ENCODE assay signal across 12 cellular contexts in the genomic region with DNA sequence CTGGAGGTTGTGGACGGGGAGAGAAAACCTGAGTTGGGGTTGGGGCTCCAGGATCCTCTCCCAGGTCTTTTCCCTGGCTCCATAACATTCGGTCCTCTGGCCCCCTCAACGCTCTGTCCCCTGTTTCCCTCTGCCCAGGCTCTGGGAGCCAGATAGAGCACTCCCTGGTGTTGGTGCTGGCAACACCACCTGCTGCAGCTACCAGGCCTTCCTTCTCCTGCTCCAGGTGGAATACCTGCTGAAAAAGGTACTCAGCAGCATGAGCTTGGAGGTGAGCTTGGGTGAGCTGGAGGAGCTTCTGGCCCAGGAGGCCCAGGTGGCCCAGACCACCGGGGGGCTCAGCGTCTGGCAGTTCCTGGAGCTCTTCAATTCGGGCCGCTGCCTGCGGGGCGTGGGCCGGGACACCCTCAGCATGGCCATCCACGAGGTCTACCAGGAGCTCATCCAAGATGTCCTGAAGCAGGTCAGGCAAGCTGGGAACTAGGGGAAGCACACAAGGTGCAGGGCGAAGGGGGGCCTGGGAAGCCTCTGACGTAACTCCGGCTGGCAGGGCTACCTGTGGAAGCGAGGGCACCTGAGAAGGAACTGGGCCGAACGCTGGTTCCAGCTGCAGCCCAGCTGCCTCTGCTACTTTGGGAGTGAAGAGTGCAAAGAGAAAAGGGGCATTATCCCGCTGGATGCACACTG. TPM values are rescaled to one million over a fixed set of nuclear protein-coding genes. Genes with fewer than 3 reads are reported as not detected.
DNase-seq lines count a peak whose midpoint lies in the region; ATAC-seq and TF ChIP-seq lines count a peak whose summit lies in the region.
"Had no signal": no experiment of that assay in that cellular context is flagged by ENCODE, and none has a peak within 500 bp of the region (broad histone marks: within the 10 kb centered on the region; RNA-seq: fewer than 3 reads in every experiment).

No MANE protein-coding gene starts in this region.

- POLR2A ChIA-PET in activated B cell treated with CpG ODN at 0.5 μM for 24 hours (lab: Charles Lee) = interaction anchor here (0.8 to 2.1 kb wide), 5 partner anchors 9 to 30 kb away, joined by 3 to 15 read pairs (median 4); partner anchors contain the start of gene PPARD

- H3K27me3 Mint-ChIP-seq in activated CD4-positive, alpha-beta T cell treated with anti-CD3 and anti-CD28 coated beads, Interleukin-2, amount 10 ng/mL, durations not matched to agents 24 days and 14 days = no peaks in the 10 kb centered on the region
- H3K27me3 Mint-ChIP-seq in activated B cell treated with CpG ODN at 0.5 μM for 24 hours (no peaks in the 10 kb centered on the region), endothelial cell (ENCODE audit: unreplicated experiment) (no peaks in the 10 kb centered on the region)
- H3K27me3 Mint-ChIP-seq in stimulated activated naive B cell treated with anti-CD40 and anti-IgM and Interleukin-4, amounts not matched to agents 10 μg/mL and 1 μg/mL and 100 μg/mL, for 72 hours = no peaks in the 10 kb centered on the region

- H3K36me3 Mint-ChIP-seq in activated CD4-positive, alpha-beta T cell treated with anti-CD3 and anti-CD28 coated beads, Interleukin-2, amount 10 ng/mL, durations not matched to agents 24 days and 14 days (ENCODE audit: low read depth) = peaks cover 69% of the 10 kb centered on the region
- peaks cover 65% of the 10 kb centered on the region for H3K36me3 Mint-ChIP-seq in activated B cell treated with CpG ODN at 0.5 μM for 24 hours (ENCODE audit: low read depth)
- H3K36me3 Mint-ChIP-seq in endothelial cell (ENCODE audit: low read depth, unreplicated experiment) = peaks cover 2% of the 10 kb centered on the region
- peaks cover 33 to 69% of the 10 kb centered on the region in 2 donors for H3K36me3 Mint-ChIP-seq in stimulated activated naive B cell treated with anti-CD40 and anti-IgM and Interleukin-4, amounts not matched to agents 10 μg/mL and 1 μg/mL and 100 μg/mL, for 72 hours

- TF ChIP-seq CTCF in activated B cell treated with CpG ODN at 0.5 μM for 24 hours (IDR thresholded peaks at IDR 0.05) = no peak
- no peak for TF ChIP-seq CTCF in endothelial cell (IDR thresholded peaks at IDR 0.05; ENCODE audit: unreplicated experiment)

- H3K27ac Mint-ChIP-seq in activated CD4-positive, alpha-beta T cell treated with anti-CD3 and anti-CD28 coated beads, Interleukin-2, amount 10 ng/mL, durations not matched to agents 24 days and 14 days = peak overlapping the region; percentile 90
- H3K27ac Mint-ChIP-seq in activated B cell treated with CpG ODN at 0.5 μM for 24 hours (peak overlapping the region; percentile 96), endothelial cell (ENCODE audit: unreplicated experiment) (peak overlapping the region; percentile 53)
- peak overlapping the region; percentile 96 for H3K27ac Mint-ChIP-seq in stimulated activated naive B cell treated with anti-CD40 and anti-IgM and Interleukin-4, amounts not matched to agents 10 μg/mL and 1 μg/mL and 100 μg/mL, for 72 hours
- H3K27ac Mint-ChIP-seq: nephron progenitor cell had no signal

- no peak for DNase-seq in activated CD4-positive, alpha-beta T cell treated with anti-CD3 and anti-CD28 coated beads, Interleukin-2, amount 10 ng/mL, durations not matched to agents 24 days and 14 days
- no peak for DNase-seq in activated CD4-positive, alpha-beta T cell treated with anti-CD3 and anti-CD28 coated beads for 4 hours
- no peak for DNase-seq in activated B cell treated with CpG ODN at 0.5 μM for 24 hours
- DNase-seq in endothelial cell (ENCODE audit: low spot score) = no peak
- DNase-seq in stimulated activated naive B cell treated with anti-CD40 and anti-IgM and Interleukin-4, amounts not matched to agents 10 μg/mL and 1 μg/mL and 100 μg/mL, for 72 hours = no peak
- no peak for DNase-seq in DMS53 treated with DMSO at 0.1 percent for 48 hours (lab: John Stamatoyannopoulos, UW; ENCODE audit: unreplicated experiment)
- no peak for DNase-seq in kidney tubule cell (ENCODE audit: low spot score)
- no peak for DNase-seq in NCI-H2081 treated with DMSO at 0.1 percent for 48 hours (lab: John Stamatoyannopoulos, UW)
- DNase-seq: body of pancreas, NCI-H2227 treated with DMSO at 0.1 percent for 48 hours, nephron progenitor cell had no signal

- intact Hi-C loops in activated CD4-positive, alpha-beta T cell treated with anti-CD3 and anti-CD28 coated beads, Interleukin-2, amount 10 ng/mL, durations not matched to agents 24 days and 14 days (cut with micrococcal nuclease) = no loop called here
- intact Hi-C loops in activated B cell treated with CpG ODN at 0.5 μM for 24 hours (cut with micrococcal nuclease) = no loop called here

- H3K4me3 Mint-ChIP-seq in activated CD4-positive, alpha-beta T cell treated with anti-CD3 and anti-CD28 coated beads, Interleukin-2, amount 10 ng/mL, durations not matched to agents 24 days and 14 days = peak overlapping the region; percentile 74
- H3K4me3 Mint-ChIP-seq in activated B cell treated with CpG ODN at 0.5 μM for 24 hours (peak overlapping the region; percentile 76), endothelial cell (ENCODE audit: unreplicated experiment) (peak overlapping the region; percentile 65)
- H3K4me3 Mint-ChIP-seq in stimulated activated naive B cell treated with anti-CD40 and anti-IgM and Interleukin-4, amounts not matched to agents 10 μg/mL and 1 μg/mL and 100 μg/mL, for 72 hours = peak overlapping the region; percentile 46 to 77
- H3K4me3 Mint-ChIP-seq: nephron progenitor cell had no signal

- no peak for ATAC-seq in activated B cell treated with CpG ODN at 0.5 μM for 24 hours (ENCODE audit: low read depth)
- ATAC-seq in stimulated activated naive B cell treated with anti-CD40 and anti-IgM and Interleukin-4, amounts not matched to agents 10 μg/mL and 1 μg/mL and 100 μg/mL, for 72 hours (replicated peaks) = no peak
- ATAC-seq: A549, body of pancreas had no signal

- CTCF ChIA-PET in activated B cell treated with CpG ODN at 0.5 μM for 24 hours (lab: Charles Lee) = interaction anchor here (0.7 to 2.0 kb wide), 5 partner anchors 14 to 156 kb away, joined by 3 to 5 read pairs (median 3); partner anchors contain the start of gene RPL10A

- H3K4me1 Mint-ChIP-seq in activated CD4-positive, alpha-beta T cell treated with anti-CD3 and anti-CD28 coated beads, Interleukin-2, amount 10 ng/mL, durations not matched to agents 24 days and 14 days = peaks cover 75% of the 10 kb centered on the region
- H3K4me1 Mint-ChIP-seq in activated B cell treated with CpG ODN at 0.5 μM for 24 hours = peaks cover 63% of the 10 kb centered on the region
- peaks cover 37% of the 10 kb centered on the region for H3K4me1 Mint-ChIP-seq in endothelial cell (ENCODE audit: unreplicated experiment)
- peaks cover 53 to 68% of the 10 kb centered on the region in 2 donors for H3K4me1 Mint-ChIP-seq in stimulated activated naive B cell treated with anti-CD40 and anti-IgM and Interleukin-4, amounts not matched to agents 10 μg/mL and 1 μg/mL and 100 μg/mL, for 72 hours

- H3K9me3 Mint-ChIP-seq in activated CD4-positive, alpha-beta T cell treated with anti-CD3 and anti-CD28 coated beads, Interleukin-2, amount 10 ng/mL, durations not matched to agents 24 days and 14 days = no peaks in the 10 kb centered on the region
- H3K9me3 Mint-ChIP-seq in activated B cell treated with CpG ODN at 0.5 μM for 24 hours = no peaks in the 10 kb centered on the region
- no peaks in the 10 kb centered on the region for H3K9me3 Mint-ChIP-seq in endothelial cell (ENCODE audit: unreplicated experiment)
- H3K9me3 Mint-ChIP-seq in stimulated activated naive B cell treated with anti-CD40 and anti-IgM and Interleukin-4, amounts not matched to agents 10 μg/mL and 1 μg/mL and 100 μg/mL, for 72 hours = no peaks in the 10 kb centered on the region

RNA-seq across cellular contexts. Expression of gene DEF6, which starts 14.6 kb away (rescaled TPM):
- total RNA-seq in activated CD4-positive, alpha-beta T cell treated with anti-CD3 and anti-CD28 coated beads, Interleukin-2, amount 10 ng/mL, durations not matched to agents 24 days and 14 days = 103 and 113 TPM in 2 replicates
- 68.7 and 79.9 TPM in 2 replicates for total RNA-seq in activated B cell treated with CpG ODN at 0.5 μM for 24 hours
- total RNA-seq in endothelial cell (ENCODE audit: unreplicated experiment) = 24.0 TPM

RNA-seq across cellular contexts. Expression of gene PPARD, which starts 30.1 kb away (rescaled TPM):
- 19.0 TPM in 2 replicates for total RNA-seq in activated CD4-positive, alpha-beta T cell treated with anti-CD3 and anti-CD28 coated beads, Interleukin-2, amount 10 ng/mL, durations not matched to agents 24 days and 14 days
- total RNA-seq in activated B cell treated with CpG ODN at 0.5 μM for 24 hours (20.2 and 21.4 TPM in 2 replicates), endothelial cell (ENCODE audit: unreplicated experiment) (38.7 TPM)

RNA-seq across cellular contexts. Expression of gene ZNF76, which starts 52.7 kb away (rescaled TPM):
- 31.0 and 31.4 TPM in 2 replicates for total RNA-seq in activated CD4-positive, alpha-beta T cell treated with anti-CD3 and anti-CD28 coated beads, Interleukin-2, amount 10 ng/mL, durations not matched to agents 24 days and 14 days
- total RNA-seq in activated B cell treated with CpG ODN at 0.5 μM for 24 hours (54.8 and 57.9 TPM in 2 replicates), endothelial cell (ENCODE audit: unreplicated experiment) (26.4 TPM)
